7 cellular contexts compared by ENCODE assay signal in genomic region chr2:202574541-202574940, GRCh38.
DNase-seq lines count a peak whose midpoint lies in the region.

No MANE protein-coding gene starts in this region.

- DNase-seq in M059J (ENCODE audit: low read depth), result peak; percentile 7
- peak; percentile 7 for DNase-seq in astrocyte of the hippocampus (ENCODE audit: low read depth, low spot score)
- DNase-seq in kidney glomerular epithelial cell (lab: John Stamatoyannopoulos, UW), result peak; percentile 33
- peak; percentile 36 for DNase-seq in renal cortical epithelial cell (ENCODE audit: low read depth)
- no peak for DNase-seq in hepatic stellate cell (ENCODE audit: low spot score)
- DNase-seq in NCI-H2227 treated with DMSO at 0.1 percent for 48 hours (lab: John Stamatoyannopoulos, UW), result no peak
- no peak for DNase-seq in germinal center (ENCODE audit: low spot score)

Comparison
In these comparisons a context has a peak if more than half of its experiments do, and no peak if none do; other contexts are left out.
1. DNase-seq: peak in M059J (single experiment), astrocyte of the hippocampus (single experiment), kidney glomerular epithelial cell (single experiment) and renal cortical epithelial cell (single experiment); none in hepatic stellate cell (single experiment), NCI-H2227 treated with DMSO at 0.1 percent for 48 hours (single experiment) and germinal center (single experiment).